ENCODE assay signal across 24 cellular contexts in the genomic region with DNA sequence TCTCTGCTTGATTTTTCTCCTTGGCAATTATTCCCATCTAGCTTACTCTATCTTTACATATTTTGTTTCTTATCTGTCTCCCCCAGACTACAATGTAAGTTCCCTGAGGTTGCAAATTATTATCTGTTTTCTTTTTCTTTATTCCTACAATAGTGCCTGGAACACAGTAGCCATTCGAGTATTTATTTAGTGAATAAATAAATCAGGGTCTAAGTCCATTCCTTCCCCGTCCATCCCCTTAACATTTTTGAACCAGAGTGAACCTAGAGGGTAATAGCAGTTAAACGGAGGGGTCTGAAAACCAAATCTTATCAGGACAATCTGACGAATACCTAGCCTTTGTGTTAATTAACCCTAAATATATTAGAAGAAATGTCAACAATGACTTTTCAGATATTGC.
"Had no signal": no experiment of that assay in that cellular context is flagged by ENCODE, and none has a peak within 500 bp of the region (broad histone marks: within the 10 kb centered on the region; RNA-seq: fewer than 3 reads in every experiment).

No MANE protein-coding gene starts in this region.

- H3K4me3 Mint-ChIP-seq: effector memory CD8-positive, alpha-beta T cell; immature natural killer cell; mesothelial cell of epicardium; naive B cell had no signal

- H3K27ac Mint-ChIP-seq: effector memory CD8-positive, alpha-beta T cell; immature natural killer cell; mesothelial cell of epicardium; naive B cell had no signal

- H3K4me1 Mint-ChIP-seq: immature natural killer cell, naive B cell had no signal

- H3K9me3 Mint-ChIP-seq: effector memory CD8-positive, alpha-beta T cell; immature natural killer cell; mesothelial cell of epicardium; naive B cell had no signal

- H3K27ac ChIP-seq: coronary artery, esophagus muscularis mucosa, foreskin keratinocyte, gastroesophageal sphincter, heart left ventricle, hepatocyte, left lung, lower lobe of right lung had no signal

- H3K27me3 ChIP-seq: foreskin keratinocyte, hepatocyte had no signal

- H3K36me3 Mint-ChIP-seq: immature natural killer cell, mesothelial cell of epicardium, naive B cell had no signal

- H3K36me3 ChIP-seq: esophagus muscularis mucosa, gastroesophageal sphincter, heart left ventricle, left lung, lower lobe of right lung had no signal

- H3K9me3 ChIP-seq: esophagus muscularis mucosa, gastroesophageal sphincter, heart left ventricle, left lung, lower lobe of right lung, mucosa of descending colon had no signal

- DNase-seq: dermis blood vessel endothelial cell; effector CD8-positive, alpha-beta T cell; effector memory CD8-positive, alpha-beta T cell; foreskin keratinocyte; heart left ventricle; hypothalamus; immature natural killer cell; islet precursor cell; kidney; left colon; left lung; left ventricle myocardium superior; lower lobe of right lung; mesenchymal stem cell; mucosa of descending colon; naive B cell had no signal

- H3K4me3 ChIP-seq: coronary artery, esophagus muscularis mucosa, gastroesophageal sphincter, heart left ventricle, hepatocyte, left lung, lower lobe of right lung, mucosa of descending colon had no signal

- H3K4me1 ChIP-seq: esophagus muscularis mucosa, foreskin keratinocyte, gastroesophageal sphincter, heart left ventricle, left lung, lower lobe of right lung had no signal

- FAIRE-seq: colon, endothelial cell of umbilical vein, frontal cortex, kidney had no signal
